ENCODE assay signal across 13 cellular contexts in genomic region chr11:2743427-2744110, GRCh38. TPM values are rescaled to one million over a fixed set of nuclear protein-coding genes. Genes with fewer than 3 reads are reported as not detected.
DNase-seq lines count a peak whose midpoint lies in the region; ATAC-seq and TF ChIP-seq lines count a peak whose summit lies in the region.
"Had no signal": no experiment of that assay in that cellular context is flagged by ENCODE, and none has a peak within 500 bp of the region (broad histone marks: within the 10 kb centered on the region; RNA-seq: fewer than 3 reads in every experiment).

No MANE protein-coding gene starts in this region.

- H4K8ac ChIP-seq in neuronal stem cell (ENCODE audit: low read depth, low read length) = no peak overlapping the region

- H2BK5ac ChIP-seq in neuronal stem cell (ENCODE audit: low read length) = no peak overlapping the region

- DNase-seq in heart left ventricle (peak in 3 of 5 donors; percentile 13 to 24 (median 18)), left ventricle myocardium superior (no peak), glutamatergic neuron (peak; percentile 14), neuronal stem cell (ENCODE audit: low spot score) (no peak), aorta (peak; percentile 21 to 57), foreskin keratinocyte (no peak), NCI-H345 treated with DMSO at 0.1 percent for 48 hours (lab: John Stamatoyannopoulos, UW; ENCODE audit: unreplicated experiment) (no peak)
- DNase-seq: DMS153, EL, NCI-H345, NCI-H774 had no signal

- peaks cover 2% of the 10 kb centered on the region for H3K27me3 Mint-ChIP-seq in glutamatergic neuron (ENCODE audit: unreplicated experiment)

- TF ChIP-seq CTCF in heart left ventricle (IDR thresholded peaks at IDR 0.05) (no peak), glutamatergic neuron (IDR thresholded peaks at IDR 0.05; ENCODE audit: partially characterized antibody, unreplicated experiment) (no peak), foreskin keratinocyte (conservative IDR thresholded peaks at IDR 0.05) (no peak)

- H2AFZ ChIP-seq in neuronal stem cell (ENCODE audit: low read length) = no peak overlapping the region

- ATAC-seq in heart left ventricle = no peak
- ATAC-seq in left ventricle myocardium superior = no peak
- ATAC-seq in aorta (ENCODE audit: low FRiP score) = no peak
- no peak for ATAC-seq in foreskin keratinocyte
- no peak for ATAC-seq in GM21360 (IDR thresholded peaks at IDR 0.05; ENCODE audit: unreplicated experiment)

- H3K27ac ChIP-seq in heart left ventricle (no peak overlapping the region), neuronal stem cell (replicated peaks; ENCODE audit: low read length) (no peak overlapping the region), aorta (ENCODE audit: low read depth in 1 of 2, low read length in 2 of 2) (no peak overlapping the region), foreskin keratinocyte (no peak overlapping the region)
- H3K27ac ChIP-seq: KMS-11 had no signal

- peak overlapping the region; percentile 39 for H3K9ac ChIP-seq in neuronal stem cell (ENCODE audit: low read depth, low read length, poor library complexity)
- H3K9ac ChIP-seq: KMS-11 had no signal

- no peak overlapping the region for H3K18ac ChIP-seq in neuronal stem cell (ENCODE audit: low read length)

- H2BK15ac ChIP-seq in neuronal stem cell (ENCODE audit: low read length) = no peak overlapping the region

- H3K4me3 Mint-ChIP-seq in glutamatergic neuron (ENCODE audit: unreplicated experiment) = no peak overlapping the region

- intact Hi-C loops in heart left ventricle (cut with DNase I) (no loop called here), left ventricle myocardium superior (cut with micrococcal nuclease) (no loop called here), aorta (cut with DNase I) (no loop called here)

- H3K79me1 ChIP-seq in neuronal stem cell (ENCODE audit: low read depth, low read length) = no peaks in the 10 kb centered on the region

- H3K23ac ChIP-seq in neuronal stem cell (ENCODE audit: low read depth, low read length, poor library complexity) = no peak overlapping the region

- H3K4me1 ChIP-seq in heart left ventricle = peaks cover 0 to 11% (median 3%) of the 10 kb centered on the region in 12 donors
- H3K4me1 ChIP-seq in neuronal stem cell (ENCODE audit: control insufficient read depth in 2 of 2, insufficient read depth in 1 of 2, low read depth in 1 of 2, low read length in 2 of 2) = peaks cover 0 to 1% of the 10 kb centered on the region in 2 donors
- H3K4me1 ChIP-seq in aorta (ENCODE audit: control insufficient read depth in 1 of 2, insufficient read depth in 2 of 2, low read length in 2 of 2) = no peaks in the 10 kb centered on the region
- no peaks in the 10 kb centered on the region for H3K4me1 ChIP-seq in foreskin keratinocyte

- TF ChIP-seq POLR2A in heart left ventricle (IDR thresholded peaks at IDR 0.05) = no peak

- no peaks in the 10 kb centered on the region for H3K36me3 Mint-ChIP-seq in glutamatergic neuron (ENCODE audit: unreplicated experiment)

- H3K9me3 ChIP-seq in heart left ventricle (no peaks in the 10 kb centered on the region), neuronal stem cell (replicated peaks in 1 of 2; ENCODE audit: control insufficient read depth in 2 of 2, insufficient read depth in 1 of 2, low read depth in 1 of 2, low read length in 2 of 2) (no peaks in the 10 kb centered on the region), aorta (ENCODE audit: control insufficient read depth, low read length) (no peaks in the 10 kb centered on the region)

- peaks cover 6% of the 10 kb centered on the region for H3K4me1 Mint-ChIP-seq in glutamatergic neuron (ENCODE audit: low read depth, unreplicated experiment)

- no peak overlapping the region for H3K4me2 ChIP-seq in neuronal stem cell (ENCODE audit: insufficient read depth, low read length, poor library complexity, severe bottlenecking)
- H3K4me2 ChIP-seq: KMS-11 had no signal

- H2BK12ac ChIP-seq in neuronal stem cell (ENCODE audit: low read length) = no peak overlapping the region

- no peak overlapping the region for H3K4me3 ChIP-seq in heart left ventricle
- no peak overlapping the region for H3K4me3 ChIP-seq in neuronal stem cell (ENCODE audit: low read length in 2 of 2)
- no peak overlapping the region for H3K4me3 ChIP-seq in aorta (ENCODE audit: low read length in 2 of 2)

- H3K36me3 ChIP-seq in heart left ventricle (no peaks in the 10 kb centered on the region), neuronal stem cell (replicated peaks in 1 of 2; ENCODE audit: control insufficient read depth in 2 of 2, insufficient read depth in 2 of 2, low read length in 2 of 2) (no peaks in the 10 kb centered on the region), aorta (ENCODE audit: control insufficient read depth in 1 of 2, insufficient read depth in 2 of 2, low read length in 1 of 2) (no peaks in the 10 kb centered on the region)

- H3K9me3 Mint-ChIP-seq in glutamatergic neuron (ENCODE audit: unreplicated experiment) = peaks cover 6% of the 10 kb centered on the region

- WGBS in heart left ventricle, 4 donors = 93 to 96% (median 95%) methylated on average over 18 to 21 of the region's 21 CpGs
- WGBS in neuronal stem cell (ENCODE audit: extremely low coverage in 2 of 2, insufficient read length in 2 of 2, insufficient replicate concordance in 1 of 2), 2 donors = no CpG with 5 or more reads among the region's 21 CpGs
- WGBS in aorta, 2 donors = 97% methylated on average over 20 to 21 of the region's 21 CpGs

- H3K4ac ChIP-seq in neuronal stem cell (ENCODE audit: low read length) = no peak overlapping the region

- H2AK5ac ChIP-seq in neuronal stem cell (ENCODE audit: low read depth, low read length) = peak overlapping the region; percentile 74

- no peak overlapping the region for H4K91ac ChIP-seq in neuronal stem cell (ENCODE audit: low read depth, low read length, poor library complexity)

- H3K27ac Mint-ChIP-seq in glutamatergic neuron (ENCODE audit: unreplicated experiment) = no peak overlapping the region

- H2BK120ac ChIP-seq in neuronal stem cell (ENCODE audit: low read depth, low read length) = no peak overlapping the region

- no peak overlapping the region for H3K14ac ChIP-seq in neuronal stem cell (ENCODE audit: low read length)

- H3K27me3 ChIP-seq in heart left ventricle = no peaks in the 10 kb centered on the region
- peaks cover 0 to 54% (median 0%) of the 10 kb centered on the region in 3 experiments for H3K27me3 ChIP-seq in neuronal stem cell (ENCODE audit: control insufficient read depth in 3 of 3, insufficient read depth in 3 of 3, low read depth in 1 of 3, low read length in 3 of 3)
- H3K27me3 ChIP-seq in aorta (ENCODE audit: control insufficient read depth in 1 of 2, insufficient read depth in 2 of 2, low read length in 1 of 2) = no peaks in the 10 kb centered on the region
- peaks cover 23% of the 10 kb centered on the region for H3K27me3 ChIP-seq in foreskin keratinocyte

RNA-seq across cellular contexts. Expression of gene KCNQ1OT1, which starts 43.8 kb away (rescaled TPM):
- under 1 TPM; 0.28 to 0.93 (median 0.40) TPM for total RNA-seq in heart left ventricle
- polyA plus RNA-seq in heart left ventricle = under 1 TPM; 0.14 to 0.57 TPM
- 0.35 TPM for total RNA-seq in left ventricle myocardium superior
- total RNA-seq in glutamatergic neuron (ENCODE audit: unreplicated experiment) = 14.3 TPM
- 0.08 TPM for polyA plus RNA-seq in neuronal stem cell (2013, experiment 1 of 2)
- polyA plus RNA-seq in neuronal stem cell (2013, experiment 2 of 2) = 0.11 TPM
- 1 to 10 TPM; 2.3 to 5.4 TPM for total RNA-seq in aorta
- under 1 TPM; 0.08 to 0.13 TPM for polyA plus RNA-seq in aorta
- total RNA-seq in foreskin keratinocyte = 0.25 and 0.34 TPM in 2 replicates
- polyA plus RNA-seq in foreskin keratinocyte = under 0.01 TPM in 2 replicates

Comparison
In these comparisons a context has a peak if more than half of its experiments do, and no peak if none do; other contexts are left out.
1. DNase-seq: peak in heart left ventricle (3 of 5), glutamatergic neuron (single experiment) and aorta (2 of 2); none in left ventricle myocardium superior (single experiment), neuronal stem cell (single experiment), foreskin keratinocyte (0 of 2) and NCI-H345 treated with DMSO at 0.1 percent for 48 hours (single experiment).